ENCODE assay signal across 31 cellular contexts in genomic region chr2:237041231-237041630, GRCh38.
"Had no signal": no experiment of that assay in that cellular context is flagged by ENCODE, and none has a peak within 500 bp of the region (broad histone marks: within the 10 kb centered on the region; RNA-seq: fewer than 3 reads in every experiment).

No MANE protein-coding gene starts in this region.

- H3K27me3 ChIP-seq: ascending aorta, breast epithelium, SJCRH30 had no signal

- DNase-seq: activated CD4-positive, alpha-beta T cell treated with anti-CD3 and anti-CD28 coated beads for 1 hour; activated CD4-positive, alpha-beta T cell treated with anti-CD3 and anti-CD28 coated beads for 48 hours; activated CD4-positive, alpha-beta T cell treated with anti-CD3 and anti-CD28 coated beads, Interleukin-2, amount 50 U/mL, for 4 hours; activated CD4-positive, CD25-positive, alpha-beta regulatory T cell; activated CD8-positive, alpha-beta T cell treated with anti-CD3 and anti-CD28 coated beads for 36 hours; activated gamma-delta T cell; activated naive CD4-positive, alpha-beta T cell treated with Interleukin-2 at 50 U/mL for 16 hours; activated naive CD8-positive, alpha-beta T cell treated with anti-CD3 and anti-CD28 coated beads, Interleukin-2, amount 10 ng/mL, durations not matched to agents 7 days and 5 days; activated T-cell treated with anti-CD3 and anti-CD28 coated beads, Interleukin-2, amount 50 U/mL, for 24 hours; NCI-H1092 treated with DMSO at 0.1 percent for 48 hours; NCI-H1417; NCI-H187 treated with DMSO at 0.1 percent for 48 hours; NCI-H2081; NCI-H226; NCI-H446 treated with DMSO at 0.1 percent for 48 hours; NCI-H524; NCI-H69; NCI-H82; NK-92 treated with Interleukin-12 subunit alpha and Interleukin-12 subunit beta, amount 100 ng/mL, for 24 hours; PC-9; SHP77; SJCRH30; T1000; WERI-Rb-1 had no signal

- H3K4me3 Mint-ChIP-seq: activated CD8-positive, alpha-beta T cell treated with anti-CD3 and anti-CD28 coated beads for 36 hours; activated naive CD4-positive, alpha-beta T cell treated with anti-CD3 and anti-CD28 coated beads, Interleukin-2, amount 50 U/mL, for 24 hours; activated naive CD8-positive, alpha-beta T cell treated with anti-CD3 and anti-CD28 coated beads, Interleukin-2, amount 10 ng/mL, durations not matched to agents 7 days and 5 days; activated T-cell treated with anti-CD3 and anti-CD28 coated beads, Interleukin-2, amount 50 U/mL, for 24 hours had no signal

- H3K4me3 ChIP-seq: ascending aorta, breast epithelium, PC-9, SJCRH30, SK-N-MC had no signal

- H3K4me1 Mint-ChIP-seq: activated naive CD4-positive, alpha-beta T cell treated with anti-CD3 and anti-CD28 coated beads, Interleukin-2, amount 50 U/mL, for 24 hours; activated naive CD8-positive, alpha-beta T cell treated with anti-CD3 and anti-CD28 coated beads, Interleukin-2, amount 10 ng/mL, durations not matched to agents 7 days and 5 days had no signal

- H3K27ac ChIP-seq: ascending aorta, breast epithelium, PC-9, RWPE1, SJCRH30, SK-N-MC, WERI-Rb-1 had no signal

- H3K9me3 ChIP-seq: ascending aorta, breast epithelium, SJCRH30 had no signal

- FAIRE-seq: RCC 7860 had no signal

- H3K27me3 Mint-ChIP-seq: activated naive CD8-positive, alpha-beta T cell treated with anti-CD3 and anti-CD28 coated beads, Interleukin-2, amount 10 ng/mL, durations not matched to agents 7 days and 5 days had no signal

- H3K4me1 ChIP-seq: ascending aorta, breast epithelium had no signal

- H3K27ac Mint-ChIP-seq: activated CD8-positive, alpha-beta T cell treated with anti-CD3 and anti-CD28 coated beads for 36 hours; activated naive CD4-positive, alpha-beta T cell treated with anti-CD3 and anti-CD28 coated beads, Interleukin-2, amount 50 U/mL, for 24 hours; activated naive CD8-positive, alpha-beta T cell treated with anti-CD3 and anti-CD28 coated beads, Interleukin-2, amount 10 ng/mL, durations not matched to agents 7 days and 5 days; activated T-cell treated with anti-CD3 and anti-CD28 coated beads, Interleukin-2, amount 50 U/mL, for 24 hours; activated T-helper 2 cell treated with anti-CD3 and anti-CD28 coated beads, Interferon-gamma antibody, Interleukin-2, Interleukin-4, amounts not matched to agents 10 μg/mL and 5 μg/mL and 100 μg/mL, durations not matched to agents 14 hours and 24 hours and 36 hours had no signal

- H3K9me3 Mint-ChIP-seq: activated CD8-positive, alpha-beta T cell treated with anti-CD3 and anti-CD28 coated beads for 36 hours; activated naive CD4-positive, alpha-beta T cell treated with anti-CD3 and anti-CD28 coated beads, Interleukin-2, amount 50 U/mL, for 24 hours; activated naive CD8-positive, alpha-beta T cell treated with anti-CD3 and anti-CD28 coated beads, Interleukin-2, amount 10 ng/mL, durations not matched to agents 7 days and 5 days; activated T-cell treated with anti-CD3 and anti-CD28 coated beads, Interleukin-2, amount 50 U/mL, for 24 hours; activated T-helper 2 cell treated with anti-CD3 and anti-CD28 coated beads, Interferon-gamma antibody, Interleukin-2, Interleukin-4, amounts not matched to agents 10 μg/mL and 5 μg/mL and 100 μg/mL, durations not matched to agents 14 hours and 24 hours and 36 hours had no signal

- ATAC-seq: activated CD8-positive, alpha-beta T cell treated with anti-CD3 and anti-CD28 coated beads for 36 hours had no signal

- H3K36me3 Mint-ChIP-seq: activated naive CD4-positive, alpha-beta T cell treated with anti-CD3 and anti-CD28 coated beads, Interleukin-2, amount 50 U/mL, for 24 hours; activated naive CD8-positive, alpha-beta T cell treated with anti-CD3 and anti-CD28 coated beads, Interleukin-2, amount 10 ng/mL, durations not matched to agents 7 days and 5 days had no signal

- H3K36me3 ChIP-seq: ascending aorta, breast epithelium, SJCRH30, WERI-Rb-1 had no signal
